8 cellular contexts compared by ENCODE assay signal in genomic region chr1:8182034-8182761, GRCh38.
DNase-seq lines count a peak whose midpoint lies in the region; ATAC-seq and TF ChIP-seq lines count a peak whose summit lies in the region.

No MANE protein-coding gene starts in this region.

- H3K9me3 ChIP-seq in mucosa of rectum (ENCODE audit: control insufficient read depth in 2 of 2, low read length in 2 of 2): peaks cover 4% of the 10 kb centered on the region in 2 donors

- TF ChIP-seq CTCF in GM10266 (IDR thresholded peaks at IDR 0.05; ENCODE audit: control insufficient read depth, insufficient read depth, low read depth, missing control alignments): no peak

- H3K27me3 ChIP-seq in mucosa of rectum (ENCODE audit: control insufficient read depth in 2 of 2, insufficient read depth in 2 of 2, low read length in 2 of 2): no peaks in the 10 kb centered on the region

- peak; percentile 41 for DNase-seq in GM10266 (ENCODE audit: extremely low spot score)
- no peak for DNase-seq in activated naive CD4-positive, alpha-beta T cell treated with anti-CD3 and anti-CD28 coated beads, Interleukin-2, amount 50 U/mL, for 72 hours (ENCODE audit: low spot score in 2 of 2)
- DNase-seq in amniotic stem cell (lab: John Stamatoyannopoulos, UW): no peak
- DNase-seq in HK-2 (ENCODE audit: unreplicated experiment): no peak
- no peak for DNase-seq in middle frontal gyrus (ENCODE audit: extremely low spot score, low spot score)

- peaks cover 10 to 20% of the 10 kb centered on the region in 2 donors for H3K36me3 Mint-ChIP-seq in activated naive CD4-positive, alpha-beta T cell treated with anti-CD3 and anti-CD28 coated beads, Interleukin-2, amount 50 U/mL, for 72 hours

- peaks cover 12 to 19% of the 10 kb centered on the region in 2 donors for H3K9me3 Mint-ChIP-seq in activated naive CD4-positive, alpha-beta T cell treated with anti-CD3 and anti-CD28 coated beads, Interleukin-2, amount 50 U/mL, for 72 hours

- peaks cover 4 to 8% of the 10 kb centered on the region in 2 donors for H3K4me1 ChIP-seq in mucosa of rectum (ENCODE audit: control insufficient read depth in 2 of 2, insufficient read depth in 2 of 2, low read length in 2 of 2)

- H3K27ac Mint-ChIP-seq in activated naive CD4-positive, alpha-beta T cell treated with anti-CD3 and anti-CD28 coated beads, Interleukin-2, amount 50 U/mL, for 72 hours: no peak overlapping the region

- peak overlapping the region; percentile 61 to 73 for H3K27ac ChIP-seq in mucosa of rectum (ENCODE audit: low read depth in 2 of 2, low read length in 2 of 2)

- H3K4me3 ChIP-seq in mucosa of rectum (ENCODE audit: low read length in 2 of 2): peak overlapping the region in 1 of 2 donors; percentile 48

- no peaks in the 10 kb centered on the region for H3K36me3 ChIP-seq in mucosa of rectum (ENCODE audit: control insufficient read depth in 2 of 2, insufficient read depth in 2 of 2, low read length in 2 of 2)

- no peak overlapping the region for H3K9ac ChIP-seq in mucosa of rectum (ENCODE audit: low read depth in 1 of 2, low read length in 2 of 2)

- peak; percentile 73 for ATAC-seq in HG02943 (IDR thresholded peaks at IDR 0.05; ENCODE audit: low read depth, unreplicated experiment)
- peak; percentile 62 to 94 for ATAC-seq in activated naive CD4-positive, alpha-beta T cell treated with anti-CD3 and anti-CD28 coated beads, Interleukin-2, amount 50 U/mL, for 72 hours
- no peak for ATAC-seq in HG03045 (IDR thresholded peaks at IDR 0.05; ENCODE audit: unreplicated experiment)
